20 cellular contexts compared by ENCODE assay signal in genomic region chr2:130389783-130390182, GRCh38. TPM values are rescaled to one million over a fixed set of nuclear protein-coding genes. Genes with fewer than 3 reads are reported as not detected.
A peak's percentile ranks its signal among the peaks of the same experiment; 100 is the strongest.
DNase-seq lines count a peak whose midpoint lies in the region; ATAC-seq and TF ChIP-seq lines count a peak whose summit lies in the region.
"Had no signal": no experiment of that assay in that cellular context is flagged by ENCODE, and none has a peak within 500 bp of the region (broad histone marks: within the 10 kb centered on the region; RNA-seq: fewer than 3 reads in every experiment).

No MANE protein-coding gene starts in this region.

- no peak for DNase-seq in heart left ventricle
- no peak for DNase-seq in Right ventricle myocardium inferior (ENCODE audit: missing footprints)
- DNase-seq in germinal center (ENCODE audit: low spot score): peak; percentile 1
- DNase-seq in suprapubic skin (ENCODE audit: low spot score in 2 of 2): peak in 1 of 2 donors; percentile 50
- no peak for DNase-seq in NCI-H748 treated with DMSO at 0.1 percent for 48 hours (lab: John Stamatoyannopoulos, UW)
- DNase-seq in glutamatergic neuron: no peak
- no peak for DNase-seq in C1 segment of cervical spinal cord (lab: John Stamatoyannopoulos, UW)
- DNase-seq: amniotic stem cell; DND-41; effector memory CD4-positive, alpha-beta T cell; H9; mammary epithelial cell; naive thymus-derived CD8-positive, alpha-beta T cell; NCI-H2171; PC-3; stimulated activated CD4-positive, alpha-beta T cell treated with anti-CD3 and anti-CD28 coated beads, Interleukin-4, amount 100 ng/mL, for 1 hour had no signal

- peaks cover 6% of the 10 kb centered on the region for H3K36me3 Mint-ChIP-seq in glutamatergic neuron (ENCODE audit: unreplicated experiment)

- H3K4me3 ChIP-seq in heart left ventricle (no peak overlapping the region), OCI-LY3 (ENCODE audit: low read length) (peak overlapping the region; percentile 78; the same call in 1 of the 2 replicates), suprapubic skin (no peak overlapping the region)
- H3K4me3 ChIP-seq: SJSA1 had no signal

- H3K9me3 Mint-ChIP-seq in glutamatergic neuron (ENCODE audit: unreplicated experiment): peaks cover 7% of the 10 kb centered on the region
- H3K9me3 Mint-ChIP-seq: activated T-helper 2 cell treated with anti-CD3 and anti-CD28 coated beads, Interferon-gamma antibody, Interleukin-2, Interleukin-4, amounts not matched to agents 10 μg/mL and 5 μg/mL and 100 μg/mL, durations not matched to agents 14 hours and 24 hours and 36 hours; H9; naive thymus-derived CD8-positive, alpha-beta T cell had no signal

- no peak for TF ChIP-seq POLR2A in heart left ventricle (IDR thresholded peaks at IDR 0.05)
- TF ChIP-seq POLR2A in suprapubic skin (IDR thresholded peaks at IDR 0.05): no peak

- WGBS in heart left ventricle, 4 donors: 89 to 96% (median 93%) methylated on average over 3 of the region's 3 CpGs
- 79% methylated on average over 2 of the region's 3 CpGs for WGBS in suprapubic skin

- intact Hi-C loops in heart left ventricle (cut with DNase I): loop anchor here in 2 of 10 donors (2.0 to 5.0 kb wide), 2 partner anchors 32 to 47 kb away; partner anchors contain the start of genes IMP4 (in 1 of the 2) and PTPN18 (in 1 of the 2)
- intact Hi-C loops in Right ventricle myocardium inferior (cut with DNase I): loop anchor here (5.0 kb wide), 1 partner anchor 32 kb away; the partner anchor contains the start of gene PTPN18

- no peak overlapping the region for H3K4me3 Mint-ChIP-seq in glutamatergic neuron (ENCODE audit: unreplicated experiment)
- H3K4me3 Mint-ChIP-seq: H9 had no signal

- H3K27ac ChIP-seq in heart left ventricle (peak overlapping the region in 9 of 12 donors; percentile 79 to 94 (median 88)), OCI-LY3 (ENCODE audit: low read length) (no peak overlapping the region), suprapubic skin (peak overlapping the region; percentile 86)
- H3K27ac ChIP-seq: SJSA1 had no signal

- H3K27ac Mint-ChIP-seq in glutamatergic neuron (ENCODE audit: unreplicated experiment): no peak overlapping the region
- H3K27ac Mint-ChIP-seq: activated T-helper 2 cell treated with anti-CD3 and anti-CD28 coated beads, Interferon-gamma antibody, Interleukin-2, Interleukin-4, amounts not matched to agents 10 μg/mL and 5 μg/mL and 100 μg/mL, durations not matched to agents 14 hours and 24 hours and 36 hours; H9; progenitor cell of endocrine pancreas had no signal

- H4K20me1 ChIP-seq in OCI-LY3 (ENCODE audit: insufficient read depth, low read length): peaks cover 4% of the 10 kb centered on the region; the same call in 1 of the 2 replicates

- TF ChIP-seq CTCF in heart left ventricle (IDR thresholded peaks at IDR 0.05) (no peak), OCI-LY3 (IDR thresholded peaks at IDR 0.05; ENCODE audit: low read depth, low read length) (no peak), suprapubic skin (IDR thresholded peaks at IDR 0.05) (no peak), glutamatergic neuron (IDR thresholded peaks at IDR 0.05; ENCODE audit: partially characterized antibody, unreplicated experiment) (no peak)

- H3K9me3 ChIP-seq in heart left ventricle (no peaks in the 10 kb centered on the region), OCI-LY3 (ENCODE audit: insufficient read depth, low read length) (peaks cover 10% of the 10 kb centered on the region; the same call in 1 of the 2 replicates), suprapubic skin (no peaks in the 10 kb centered on the region)
- H3K9me3 ChIP-seq: SJSA1 had no signal

- H2AFZ ChIP-seq in OCI-LY3 (ENCODE audit: low read depth, low read length): 0 out of 2 replicates have a peak overlapping the region, but pooled peaks have one; percentile 10

- peaks cover 17% of the 10 kb centered on the region for H3K4me1 Mint-ChIP-seq in glutamatergic neuron (ENCODE audit: low read depth, unreplicated experiment)

- H3K27me3 Mint-ChIP-seq in glutamatergic neuron (ENCODE audit: unreplicated experiment): peaks cover 3% of the 10 kb centered on the region

- no peak for TF ChIP-seq EP300 in suprapubic skin (IDR thresholded peaks at IDR 0.05)

- no peaks in the 10 kb centered on the region for H3K79me2 ChIP-seq in OCI-LY3 (ENCODE audit: low read length)

- H3K27me3 ChIP-seq in heart left ventricle (no peaks in the 10 kb centered on the region), OCI-LY3 (ENCODE audit: low read depth, low read length) (no peaks in the 10 kb centered on the region), suprapubic skin (no peaks in the 10 kb centered on the region)
- H3K27me3 ChIP-seq: SJSA1 had no signal

- no peaks in the 10 kb centered on the region for H3K36me3 ChIP-seq in heart left ventricle
- peaks cover 6% of the 10 kb centered on the region for H3K36me3 ChIP-seq in OCI-LY3 (replicated peaks; ENCODE audit: low read depth, low read length)
- no peaks in the 10 kb centered on the region for H3K36me3 ChIP-seq in suprapubic skin
- H3K36me3 ChIP-seq: SJSA1 had no signal

- 0 out of 2 replicates have a peak overlapping the region, but pooled peaks have one; percentile 98 for H3K4me2 ChIP-seq in OCI-LY3 (ENCODE audit: low read length)

- H3K9ac ChIP-seq in OCI-LY3 (ENCODE audit: low read length): no peak overlapping the region

- ATAC-seq in heart left ventricle (no peak), Right ventricle myocardium inferior (no peak)
- ATAC-seq: naive thymus-derived CD8-positive, alpha-beta T cell; PC-3 had no signal

- H3K4me1 ChIP-seq in heart left ventricle (peaks cover 0 to 66% (median 44%) of the 10 kb centered on the region in 12 donors), OCI-LY3 (ENCODE audit: low read length) (peaks cover 61% of the 10 kb centered on the region), suprapubic skin (peaks cover 43% of the 10 kb centered on the region)

RNA-seq across cellular contexts. Expression of gene PTPN18, which starts 33.9 kb away (rescaled TPM):
- 10 to 100 TPM in 8 of 9 donors, 1 to 10 TPM in 1; 9.7 to 42.5 (median 11.1) TPM for total RNA-seq in heart left ventricle
- polyA plus RNA-seq in heart left ventricle: 10 to 100 TPM; 16.3 to 16.8 TPM
- total RNA-seq in Right ventricle myocardium inferior: 16.9 TPM
- 10 to 100 TPM; 18.0 to 72.4 (median 28.4) TPM for total RNA-seq in suprapubic skin
- total RNA-seq in glutamatergic neuron (ENCODE audit: unreplicated experiment): 78.5 TPM

RNA-seq across cellular contexts. Expression of gene IMP4, which starts 47.1 kb away (rescaled TPM):
- total RNA-seq in heart left ventricle (100 to 1,000 TPM in 2 of 9 donors, 10 to 100 TPM in 7; 55.8 to 130 (median 68.5) TPM), Right ventricle myocardium inferior (63.7 TPM), suprapubic skin (100 to 1,000 TPM in 2 of 4 donors, 10 to 100 TPM in 2; 84.0 to 125 (median 98.8) TPM), glutamatergic neuron (ENCODE audit: unreplicated experiment) (48.3 TPM)
- polyA plus RNA-seq in heart left ventricle: 100 to 1,000 TPM in 1 of 2 donors, 10 to 100 TPM in 1; 73.7 to 209 TPM
